15 cellular contexts compared by ENCODE assay signal in the genomic region with DNA sequence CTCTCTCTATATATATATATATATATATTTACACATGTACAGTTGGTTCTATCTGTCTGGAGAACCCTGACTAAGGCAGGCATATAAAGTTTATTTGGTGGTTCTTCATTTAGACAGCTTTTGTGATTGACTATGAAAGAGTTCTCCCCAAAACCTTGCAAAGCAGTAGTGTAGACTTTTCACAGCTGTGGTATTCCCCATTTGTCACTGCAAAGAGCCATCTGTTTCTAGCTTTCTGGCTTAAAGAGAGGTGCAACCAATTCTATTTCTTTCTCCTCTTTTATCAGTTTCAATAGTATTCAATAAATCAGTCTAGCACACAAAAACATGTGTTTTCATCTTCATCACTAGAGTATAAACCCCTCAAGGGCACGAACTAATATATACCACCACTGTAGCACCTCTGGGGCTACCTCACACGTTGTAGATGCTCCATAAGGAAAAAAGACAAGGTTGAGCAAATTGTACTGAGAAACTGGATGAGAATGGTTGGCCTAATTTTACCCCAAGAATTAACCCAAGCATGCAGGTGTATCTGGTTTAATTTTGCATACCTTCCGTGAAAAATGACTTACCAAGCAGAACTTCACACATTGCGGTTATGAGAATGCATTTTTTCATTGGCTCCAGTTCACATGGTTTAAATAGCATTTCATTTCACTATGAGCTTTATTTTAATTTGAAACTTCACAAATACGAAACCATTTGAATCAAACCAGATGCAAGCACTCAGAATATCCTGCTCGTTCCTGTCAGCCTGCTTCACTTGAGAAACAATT.
DNase-seq lines count a peak whose midpoint lies in the region; ATAC-seq and TF ChIP-seq lines count a peak whose summit lies in the region.
"Had no signal": no experiment of that assay in that cellular context is flagged by ENCODE, and none has a peak within 500 bp of the region (broad histone marks: within the 10 kb centered on the region; RNA-seq: fewer than 3 reads in every experiment).

No MANE protein-coding gene starts in this region.

- H3K27me3 ChIP-seq in SU-DHL-6 (ENCODE audit: low read length) (no peaks in the 10 kb centered on the region), aorta (ENCODE audit: control insufficient read depth in 1 of 2, insufficient read depth in 2 of 2, low read length in 1 of 2) (no peaks in the 10 kb centered on the region), transverse colon (no peaks in the 10 kb centered on the region)
- H3K27me3 ChIP-seq: breast epithelium, sigmoid colon had no signal

- H3K9me2 ChIP-seq in SU-DHL-6 (replicated peaks; ENCODE audit: insufficient read depth, low read length), result no peaks in the 10 kb centered on the region

- ATAC-seq in GM18511 (IDR thresholded peaks at IDR 0.05; ENCODE audit: unreplicated experiment) (peak; percentile 66), GM21367 (IDR thresholded peaks at IDR 0.05; ENCODE audit: unreplicated experiment) (peak; percentile 72), HG03039 (IDR thresholded peaks at IDR 0.05; ENCODE audit: unreplicated experiment) (peak; percentile 53), GM18873 (IDR thresholded peaks at IDR 0.05; ENCODE audit: low FRiP score, unreplicated experiment) (no peak), aorta (ENCODE audit: low FRiP score) (no peak)
- ATAC-seq: activated naive CD8-positive, alpha-beta T cell treated with anti-CD3 and anti-CD28 coated beads, Interleukin-2, amount 50 U/mL, for 24 hours; SK-N-SH treated with all-trans-retinoic acid at 6 μM for 48 hours had no signal

- no peaks in the 10 kb centered on the region for H3K79me2 ChIP-seq in SU-DHL-6 (ENCODE audit: insufficient read depth, low read length)

- in situ Hi-C loops in transverse colon (cut with MboI; ENCODE audit: low pct_ligation_motif_present in 1 of 4, low pct_unique_long_range_greater_than_20kb in 1 of 4, low sequenced_read_pairs in 3 of 4), result no loop called here

- H3K4me2 ChIP-seq in SU-DHL-6 (ENCODE audit: low read depth, low read length, poor library complexity, severe bottlenecking), result peak overlapping the region; percentile 30

- H4K20me1 ChIP-seq in SU-DHL-6 (ENCODE audit: low read depth, low read length), result no peaks in the 10 kb centered on the region

- H2AFZ ChIP-seq in SU-DHL-6 (ENCODE audit: low read depth, low read length, severe bottlenecking), result no peak overlapping the region

- DNase-seq in aorta (no peak), NCI-H2029 treated with DMSO at 0.1 percent for 48 hours (lab: John Stamatoyannopoulos, UW) (no peak), transverse colon (no peak)
- DNase-seq: activated naive CD8-positive, alpha-beta T cell treated with anti-CD3 and anti-CD28 coated beads, Interleukin-2, amount 50 U/mL, for 24 hours; CD8-positive, alpha-beta memory T cell; NCI-H1436; sigmoid colon; stimulated activated CD4-positive, alpha-beta T cell treated with anti-CD3 and anti-CD28 coated beads, Interleukin-2, amount 100 ng/mL, for 24 hours had no signal

- no peak for TF ChIP-seq POLR2A in transverse colon (IDR thresholded peaks at IDR 0.05)

- H3K36me3 ChIP-seq in SU-DHL-6 (ENCODE audit: low read length), result no peaks in the 10 kb centered on the region
- H3K36me3 ChIP-seq in aorta (ENCODE audit: control insufficient read depth in 1 of 2, insufficient read depth in 2 of 2, low read length in 1 of 2), result no peaks in the 10 kb centered on the region
- H3K36me3 ChIP-seq in transverse colon, result no peaks in the 10 kb centered on the region
- H3K36me3 ChIP-seq: breast epithelium, sigmoid colon had no signal

- no peak overlapping the region for H3K9ac ChIP-seq in SU-DHL-6 (ENCODE audit: low read length)

- H3K4me1 ChIP-seq in aorta (ENCODE audit: control insufficient read depth in 1 of 2, insufficient read depth in 2 of 2, low read length in 2 of 2), result peaks cover 0 to 3% of the 10 kb centered on the region in 2 donors
- H3K4me1 ChIP-seq in transverse colon, result no peaks in the 10 kb centered on the region
- H3K4me1 ChIP-seq: breast epithelium, sigmoid colon had no signal

- H3K9me3 ChIP-seq in SU-DHL-6 (ENCODE audit: insufficient read depth, low read length) (peaks cover 5% of the 10 kb centered on the region; the same call in 1 of the 2 replicates), aorta (ENCODE audit: control insufficient read depth, low read length) (no peaks in the 10 kb centered on the region), transverse colon (no peaks in the 10 kb centered on the region)
- H3K9me3 ChIP-seq: breast epithelium, sigmoid colon had no signal

- peak overlapping the region; percentile 44 for H3K27ac ChIP-seq in SU-DHL-6 (ENCODE audit: low read depth, low read length)
- no peak overlapping the region for H3K27ac ChIP-seq in aorta (ENCODE audit: low read depth in 1 of 2, low read length in 2 of 2)
- no peak overlapping the region for H3K27ac ChIP-seq in transverse colon
- H3K27ac ChIP-seq: sigmoid colon had no signal

- intact Hi-C loops in aorta (cut with DNase I), result loop anchor here in 1 of 2 donors (10.0 kb wide), 1 partner anchor 155 kb away; no protein-coding TSS in a partner anchor
- intact Hi-C loops in transverse colon (cut with DNase I; ENCODE audit: low total_unique reads), result loop anchor here (5.0 kb wide), 1 partner anchor 67 kb away; no protein-coding TSS in a partner anchor

- TF ChIP-seq EP300 in transverse colon (IDR thresholded peaks at IDR 0.05; ENCODE audit: low read depth), result no peak

- WGBS in aorta, 2 donors, result 81 to 96% methylated on average over 6 of the region's 6 CpGs
- 68 to 74% methylated on average over 6 of the region's 6 CpGs for WGBS in transverse colon (ENCODE audit: low coverage in 1 of 2), 2 donors

- H3K4me3 ChIP-seq in SU-DHL-6 (ENCODE audit: insufficient read depth, low read length, poor library complexity, severe bottlenecking) (no peak overlapping the region), aorta (ENCODE audit: low read length in 2 of 2) (no peak overlapping the region), transverse colon (no peak overlapping the region)
- H3K4me3 ChIP-seq: breast epithelium, sigmoid colon had no signal

- H3F3A ChIP-seq in SU-DHL-6 (ENCODE audit: insufficient read depth), result no peaks in the 10 kb centered on the region

- TF ChIP-seq CTCF in SU-DHL-6 (IDR thresholded peaks at IDR 0.05; ENCODE audit: insufficient read depth, low read length, poor library complexity, severe bottlenecking) (no peak), transverse colon (IDR thresholded peaks at IDR 0.05) (no peak)

Comparison
In these comparisons a context has a peak if more than half of its experiments do, and no peak if none do; other contexts are left out.
1. ATAC-seq: peak in GM18511 (single experiment), GM21367 (single experiment) and HG03039 (single experiment); none in GM18873 (single experiment) and aorta (single experiment).